Comparison of ENCODE assay signal across 7 cellular contexts in genomic region chr2:156727867-156728266, GRCh38.
"Had no signal": no experiment of that assay in that cellular context is flagged by ENCODE, and none has a peak within 500 bp of the region (broad histone marks: within the 10 kb centered on the region; RNA-seq: fewer than 3 reads in every experiment).

No MANE protein-coding gene starts in this region.

- H3K4me3 Mint-ChIP-seq: H9 had no signal

- DNase-seq: GM23248, GOT3, H9, HCEC 1CT, IMR-90, KG1 had no signal

- H3K27ac ChIP-seq: GM23248 had no signal

- H3K9ac ChIP-seq: GM23248 had no signal

- ATAC-seq: K562 had no signal

- H3K4me3 ChIP-seq: GM23248, K562 had no signal
